In genomic region chr2:200416878-200417277, GRCh38 we compare ENCODE assay signal across 1 cellular context.
TF ChIP-seq lines count a peak whose summit lies in the region.

No MANE protein-coding gene starts in this region.

TF ChIP-seq in H1, 55 proteins besides CTCF, POLR2A, EP300 and RAD21:
- TF ChIP-seq NANOG (IDR thresholded peaks at IDR 0.05; ENCODE audit: insufficient read depth, low read depth, low read length, poor library complexity, severe bottlenecking) (no peak), TEAD4 (IDR thresholded peaks at IDR 0.05; ENCODE audit: low read depth, low read length) (no peak), EGR1 (IDR thresholded peaks at IDR 0.05; ENCODE audit: borderline replicate concordance, low read depth, low read length) (no peak), EZH2 (IDR thresholded peaks at IDR 0.05; ENCODE audit: low read depth, low read length, severe bottlenecking) (no peak), HDAC6 (IDR thresholded peaks at IDR 0.05; ENCODE audit: low read depth, low read length) (no peak), SIX5 (IDR thresholded peaks at IDR 0.05; ENCODE audit: low read depth, low read length) (no peak), NRF1 (IDR thresholded peaks at IDR 0.05; ENCODE audit: low read depth, low read length) (no peak), GTF2F1 (IDR thresholded peaks at IDR 0.05; ENCODE audit: borderline replicate concordance, low read depth, low read length) (no peak), SP4 (IDR thresholded peaks at IDR 0.05; ENCODE audit: low read length) (no peak), MAFK (IDR thresholded peaks at IDR 0.05; ENCODE audit: low read depth, low read length) (no peak), RFX5 (IDR thresholded peaks at IDR 0.05; ENCODE audit: borderline replicate concordance, low read depth, low read length) (no peak), SIN3A (conservative IDR thresholded peaks at IDR 0.05 in 1 of 2, IDR thresholded peaks at IDR 0.05 in 1 of 2; ENCODE audit: low read depth in 1 of 2, low read length in 2 of 2) (no peak), CTBP2 (IDR thresholded peaks at IDR 0.05; ENCODE audit: borderline replicate concordance, insufficient read depth, insufficient read length, low read length) (no peak), KDM1A (IDR thresholded peaks at IDR 0.05; ENCODE audit: borderline replicate concordance, low read length) (no peak), GABPA (IDR thresholded peaks at IDR 0.05; ENCODE audit: borderline replicate concordance, insufficient read depth, low read length) (no peak), BRCA1 (IDR thresholded peaks at IDR 0.05; ENCODE audit: low read depth, low read length) (no peak), RXRA (IDR thresholded peaks at IDR 0.05; ENCODE audit: insufficient read depth, low read depth, low read length) (no peak), BACH1 (IDR thresholded peaks at IDR 0.05; ENCODE audit: low read length) (no peak)
